ENCODE assay signal across 21 cellular contexts in genomic region chr7:70884446-70884764, GRCh38.
DNase-seq lines count a peak whose midpoint lies in the region; ATAC-seq and TF ChIP-seq lines count a peak whose summit lies in the region.
"Had no signal": no experiment of that assay in that cellular context is flagged by ENCODE, and none has a peak within 500 bp of the region (broad histone marks: within the 10 kb centered on the region; RNA-seq: fewer than 3 reads in every experiment).

No MANE protein-coding gene starts in this region.

- H3K4me3 ChIP-seq in HUES6 (ENCODE audit: low read depth, low read length): 0 out of 2 replicates have a peak overlapping the region, but pooled peaks have one; percentile 3
- H3K4me3 ChIP-seq in endodermal cell (ENCODE audit: low read length): no peak overlapping the region
- H3K4me3 ChIP-seq in iPS-20b (ENCODE audit: low read length): peak overlapping the region; percentile 21; the same call in 1 of the 2 replicates
- H3K4me3 ChIP-seq: SJSA1 had no signal

- H3K27ac ChIP-seq in HUES6 (ENCODE audit: low read depth, low read length) (peak overlapping the region; percentile 86; the same call in 1 of the 2 replicates), endodermal cell (ENCODE audit: low read depth, low read length) (no peak overlapping the region), iPS-20b (ENCODE audit: low read length) (peak overlapping the region; percentile 77)
- H3K27ac ChIP-seq: SJSA1 had no signal

- no peak for TF ChIP-seq CTCF in endodermal cell (conservative IDR thresholded peaks at IDR 0.05)

- H3K36me3 Mint-ChIP-seq in endodermal cell (ENCODE audit: low read depth): peaks cover 6% of the 10 kb centered on the region
- H3K36me3 Mint-ChIP-seq: CD4-positive, alpha-beta memory T cell had no signal

- H3K4me1 ChIP-seq in HUES6 (ENCODE audit: control insufficient read depth, insufficient read depth, low read length): peaks cover 24% of the 10 kb centered on the region
- no peaks in the 10 kb centered on the region for H3K4me1 ChIP-seq in endodermal cell (ENCODE audit: control insufficient read depth, insufficient read depth, low read length)
- H3K4me1 ChIP-seq in iPS-20b (ENCODE audit: insufficient read depth, low read length): peaks cover 18% of the 10 kb centered on the region
- H3K4me1 ChIP-seq: SJSA1 had no signal

- peak overlapping the region; percentile 81 for H3K27ac Mint-ChIP-seq in endodermal cell
- H3K27ac Mint-ChIP-seq: CD4-positive, alpha-beta memory T cell had no signal

- H3K4me1 Mint-ChIP-seq in endodermal cell: peaks cover 29% of the 10 kb centered on the region
- H3K4me1 Mint-ChIP-seq: CD4-positive, alpha-beta memory T cell had no signal

- peak overlapping the region; percentile 18 for H3K9ac ChIP-seq in HUES6 (ENCODE audit: low read length)
- no peak overlapping the region for H3K9ac ChIP-seq in endodermal cell (ENCODE audit: extremely low read depth, low read length, poor library complexity, severe bottlenecking)
- peak overlapping the region; percentile 51; the same call in 1 of the 2 replicates for H3K9ac ChIP-seq in iPS-20b (ENCODE audit: low read depth, low read length)

- H3K27me3 Mint-ChIP-seq in endodermal cell (ENCODE audit: insufficient read depth): peaks cover 5% of the 10 kb centered on the region

- peaks cover 27% of the 10 kb centered on the region for H3K9me3 Mint-ChIP-seq in endodermal cell

- H3K36me3 ChIP-seq in HUES6 (ENCODE audit: control insufficient read depth, insufficient read depth, low read length) (no peaks in the 10 kb centered on the region), endodermal cell (ENCODE audit: control insufficient read depth, insufficient read depth, low read length) (no peaks in the 10 kb centered on the region), iPS-20b (ENCODE audit: insufficient read depth, low read depth, low read length) (no peaks in the 10 kb centered on the region)
- H3K36me3 ChIP-seq: SJSA1 had no signal

- H3K9me3 ChIP-seq in HUES6 (ENCODE audit: control insufficient read depth, insufficient read depth, low read depth, low read length) (peaks cover 20% of the 10 kb centered on the region), endodermal cell (ENCODE audit: control insufficient read depth, low read length) (peaks cover 45% of the 10 kb centered on the region), iPS-20b (ENCODE audit: insufficient read depth, low read depth, low read length) (peaks cover 9% of the 10 kb centered on the region)
- H3K9me3 ChIP-seq: SJSA1 had no signal

- ATAC-seq in HG03378 (IDR thresholded peaks at IDR 0.05; ENCODE audit: unreplicated experiment) (no peak), HG03196 (IDR thresholded peaks at IDR 0.05; ENCODE audit: unreplicated experiment) (no peak)

- DNase-seq in endodermal cell (peak; percentile 83), NCI-H146 treated with DMSO at 0.1 percent for 48 hours (lab: John Stamatoyannopoulos, UW; ENCODE audit: unreplicated experiment) (no peak)
- DNase-seq in central memory CD4-positive, alpha-beta T cell: no peak
- DNase-seq: C1 segment of cervical spinal cord; CD4-positive, alpha-beta memory T cell; COR-L47; DMS53; HCEC 1CT; KBM-7; MV-4-11; NCI-H1694; NCI-H2029 treated with DMSO at 0.1 percent for 48 hours; NCI-H2227 treated with DMSO at 0.1 percent for 48 hours; NCI-H526 treated with DMSO at 0.1 percent for 48 hours; Right ventricle myocardium superior; RPMI8226 had no signal

- no peak overlapping the region for H3K4me3 Mint-ChIP-seq in endodermal cell
- H3K4me3 Mint-ChIP-seq: CD4-positive, alpha-beta memory T cell had no signal

- H3K27me3 ChIP-seq in HUES6 (ENCODE audit: control insufficient read depth, insufficient read depth, low read length) (no peaks in the 10 kb centered on the region), endodermal cell (ENCODE audit: control insufficient read depth, insufficient read depth, low read length, poor library complexity, severe bottlenecking) (no peaks in the 10 kb centered on the region), iPS-20b (ENCODE audit: insufficient read depth, low read length) (no peaks in the 10 kb centered on the region)
- H3K27me3 ChIP-seq: SJSA1 had no signal
